Comparison of ENCODE assay signal across 1 cellular context in genomic region chr3:157064402-157064801, GRCh38.
TF ChIP-seq lines count a peak whose summit lies in the region.

No MANE protein-coding gene starts in this region.

TF ChIP-seq in GM12878, 131 proteins besides CTCF, POLR2A, EP300 and RAD21 (continued from another document and continues in another):
- TF ChIP-seq, protein P1, sequence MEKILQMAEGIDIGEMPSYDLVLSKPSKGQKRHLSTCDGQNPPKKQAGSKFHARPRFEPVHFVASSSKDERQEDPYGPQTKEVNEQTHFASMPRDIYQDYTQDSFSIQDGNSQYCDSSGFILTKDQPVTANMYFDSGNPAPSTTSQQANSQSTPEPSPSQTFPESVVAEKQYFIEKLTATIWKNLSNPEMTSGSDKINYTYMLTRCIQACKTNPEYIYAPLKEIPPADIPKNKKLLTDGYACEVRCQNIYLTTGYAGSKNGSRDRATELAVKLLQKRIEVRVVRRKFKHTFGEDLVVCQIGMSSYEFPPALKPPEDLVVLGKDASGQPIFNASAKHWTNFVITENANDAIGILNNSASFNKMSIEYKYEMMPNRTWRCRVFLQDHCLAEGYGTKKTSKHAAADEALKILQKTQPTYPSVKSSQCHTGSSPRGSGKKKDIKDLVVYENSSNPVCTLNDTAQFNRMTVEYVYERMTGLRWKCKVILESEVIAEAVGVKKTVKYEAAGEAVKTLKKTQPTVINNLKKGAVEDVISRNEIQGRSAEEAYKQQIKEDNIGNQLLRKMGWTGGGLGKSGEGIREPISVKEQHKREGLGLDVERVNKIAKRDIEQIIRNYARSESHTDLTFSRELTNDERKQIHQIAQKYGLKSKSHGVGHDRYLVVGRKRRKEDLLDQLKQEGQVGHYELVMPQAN (conservative IDR thresholded peaks at IDR 0.05) = no peak
- no peak for TF ChIP-seq ETV6 (conservative IDR thresholded peaks at IDR 0.05 in 1 of 2, IDR thresholded peaks at IDR 0.05 in 1 of 2; ENCODE audit: borderline replicate concordance in 1 of 2, low read depth in 1 of 2)
- TF ChIP-seq, protein P2, sequence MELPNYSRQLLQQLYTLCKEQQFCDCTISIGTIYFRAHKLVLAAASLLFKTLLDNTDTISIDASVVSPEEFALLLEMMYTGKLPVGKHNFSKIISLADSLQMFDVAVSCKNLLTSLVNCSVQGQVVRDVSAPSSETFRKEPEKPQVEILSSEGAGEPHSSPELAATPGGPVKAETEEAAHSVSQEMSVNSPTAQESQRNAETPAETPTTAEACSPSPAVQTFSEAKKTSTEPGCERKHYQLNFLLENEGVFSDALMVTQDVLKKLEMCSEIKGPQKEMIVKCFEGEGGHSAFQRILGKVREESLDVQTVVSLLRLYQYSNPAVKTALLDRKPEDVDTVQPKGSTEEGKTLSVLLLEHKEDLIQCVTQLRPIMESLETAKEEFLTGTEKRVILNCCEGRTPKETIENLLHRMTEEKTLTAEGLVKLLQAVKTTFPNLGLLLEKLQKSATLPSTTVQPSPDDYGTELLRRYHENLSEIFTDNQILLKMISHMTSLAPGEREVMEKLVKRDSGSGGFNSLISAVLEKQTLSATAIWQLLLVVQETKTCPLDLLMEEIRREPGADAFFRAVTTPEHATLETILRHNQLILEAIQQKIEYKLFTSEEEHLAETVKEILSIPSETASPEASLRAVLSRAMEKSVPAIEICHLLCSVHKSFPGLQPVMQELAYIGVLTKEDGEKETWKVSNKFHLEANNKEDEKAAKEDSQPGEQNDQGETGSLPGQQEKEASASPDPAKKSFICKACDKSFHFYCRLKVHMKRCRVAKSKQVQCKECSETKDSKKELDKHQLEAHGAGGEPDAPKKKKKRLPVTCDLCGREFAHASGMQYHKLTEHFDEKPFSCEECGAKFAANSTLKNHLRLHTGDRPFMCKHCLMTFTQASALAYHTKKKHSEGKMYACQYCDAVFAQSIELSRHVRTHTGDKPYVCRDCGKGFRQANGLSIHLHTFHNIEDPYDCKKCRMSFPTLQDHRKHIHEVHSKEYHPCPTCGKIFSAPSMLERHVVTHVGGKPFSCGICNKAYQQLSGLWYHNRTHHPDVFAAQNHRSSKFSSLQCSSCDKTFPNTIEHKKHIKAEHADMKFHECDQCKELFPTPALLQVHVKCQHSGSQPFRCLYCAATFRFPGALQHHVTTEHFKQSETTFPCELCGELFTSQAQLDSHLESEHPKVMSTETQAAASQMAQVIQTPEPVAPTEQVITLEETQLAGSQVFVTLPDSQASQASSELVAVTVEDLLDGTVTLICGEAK (IDR thresholded peaks at IDR 0.05; ENCODE audit: borderline replicate concordance) = no peak
- TF ChIP-seq JUND (IDR thresholded peaks at IDR 0.05; ENCODE audit: low read depth, low read length) = no peak
- TF ChIP-seq CHD1 (IDR thresholded peaks at IDR 0.05; ENCODE audit: low read depth, low read length) = no peak
- no peak for TF ChIP-seq ZSCAN29 (IDR thresholded peaks at IDR 0.05)
- TF ChIP-seq ZNF24 (IDR thresholded peaks at IDR 0.05) = 0 out of 2 replicates have a peak, but pooled peaks have one; percentile 20
- 0 out of 2 replicates have a peak, but pooled peaks have one; percentile 28 for TF ChIP-seq BCL11A (IDR thresholded peaks at IDR 0.05; ENCODE audit: low read depth, low read length)
- no peak for TF ChIP-seq MAX (IDR thresholded peaks at IDR 0.05; ENCODE audit: low read depth, low read length)
- TF ChIP-seq NBN (IDR thresholded peaks at IDR 0.05) = 0 out of 2 replicates have a peak, but pooled peaks have one; percentile 34
- no peak for TF ChIP-seq JUNB (IDR thresholded peaks at IDR 0.05)
- TF ChIP-seq, protein P3, sequence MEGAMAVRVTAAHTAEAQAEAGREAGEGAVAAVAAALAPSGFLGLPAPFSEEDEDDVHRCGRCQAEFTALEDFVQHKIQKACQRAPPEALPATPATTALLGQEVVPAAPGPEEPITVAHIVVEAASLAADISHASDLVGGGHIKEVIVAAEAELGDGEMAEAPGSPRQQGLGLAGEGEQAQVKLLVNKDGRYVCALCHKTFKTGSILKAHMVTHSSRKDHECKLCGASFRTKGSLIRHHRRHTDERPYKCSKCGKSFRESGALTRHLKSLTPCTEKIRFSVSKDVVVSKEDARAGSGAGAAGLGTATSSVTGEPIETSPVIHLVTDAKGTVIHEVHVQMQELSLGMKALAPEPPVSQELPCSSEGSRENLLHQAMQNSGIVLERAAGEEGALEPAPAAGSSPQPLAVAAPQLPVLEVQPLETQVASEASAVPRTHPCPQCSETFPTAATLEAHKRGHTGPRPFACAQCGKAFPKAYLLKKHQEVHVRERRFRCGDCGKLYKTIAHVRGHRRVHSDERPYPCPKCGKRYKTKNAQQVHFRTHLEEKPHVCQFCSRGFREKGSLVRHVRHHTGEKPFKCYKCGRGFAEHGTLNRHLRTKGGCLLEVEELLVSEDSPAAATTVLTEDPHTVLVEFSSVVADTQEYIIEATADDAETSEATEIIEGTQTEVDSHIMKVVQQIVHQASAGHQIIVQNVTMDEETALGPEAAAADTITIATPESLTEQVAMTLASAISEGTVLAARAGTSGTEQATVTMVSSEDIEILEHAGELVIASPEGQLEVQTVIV (IDR thresholded peaks at IDR 0.05; ENCODE audit: borderline replicate concordance, partially characterized antibody) = no peak
- no peak for TF ChIP-seq TARDBP (IDR thresholded peaks at IDR 0.05; ENCODE audit: borderline replicate concordance)
- no peak for TF ChIP-seq YBX1 (IDR thresholded peaks at IDR 0.05)
- TF ChIP-seq RELB (IDR thresholded peaks at IDR 0.05; ENCODE audit: low read depth) = peak; percentile 93
- TF ChIP-seq HDAC6 (IDR thresholded peaks at IDR 0.05; ENCODE audit: unreplicated experiment) = no peak
- TF ChIP-seq, protein P4, sequence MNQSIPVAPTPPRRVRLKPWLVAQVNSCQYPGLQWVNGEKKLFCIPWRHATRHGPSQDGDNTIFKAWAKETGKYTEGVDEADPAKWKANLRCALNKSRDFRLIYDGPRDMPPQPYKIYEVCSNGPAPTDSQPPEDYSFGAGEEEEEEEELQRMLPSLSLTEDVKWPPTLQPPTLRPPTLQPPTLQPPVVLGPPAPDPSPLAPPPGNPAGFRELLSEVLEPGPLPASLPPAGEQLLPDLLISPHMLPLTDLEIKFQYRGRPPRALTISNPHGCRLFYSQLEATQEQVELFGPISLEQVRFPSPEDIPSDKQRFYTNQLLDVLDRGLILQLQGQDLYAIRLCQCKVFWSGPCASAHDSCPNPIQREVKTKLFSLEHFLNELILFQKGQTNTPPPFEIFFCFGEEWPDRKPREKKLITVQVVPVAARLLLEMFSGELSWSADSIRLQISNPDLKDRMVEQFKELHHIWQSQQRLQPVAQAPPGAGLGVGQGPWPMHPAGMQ (IDR thresholded peaks at IDR 0.05; ENCODE audit: borderline replicate concordance) = no peak
- no peak for TF ChIP-seq ZNF207 (IDR thresholded peaks at IDR 0.05; ENCODE audit: borderline replicate concordance)
- no peak for TF ChIP-seq ZBTB33 (IDR thresholded peaks at IDR 0.05)
- TF ChIP-seq ATF2 (IDR thresholded peaks at IDR 0.05; ENCODE audit: low read length) = no peak
- TF ChIP-seq, protein P5, sequence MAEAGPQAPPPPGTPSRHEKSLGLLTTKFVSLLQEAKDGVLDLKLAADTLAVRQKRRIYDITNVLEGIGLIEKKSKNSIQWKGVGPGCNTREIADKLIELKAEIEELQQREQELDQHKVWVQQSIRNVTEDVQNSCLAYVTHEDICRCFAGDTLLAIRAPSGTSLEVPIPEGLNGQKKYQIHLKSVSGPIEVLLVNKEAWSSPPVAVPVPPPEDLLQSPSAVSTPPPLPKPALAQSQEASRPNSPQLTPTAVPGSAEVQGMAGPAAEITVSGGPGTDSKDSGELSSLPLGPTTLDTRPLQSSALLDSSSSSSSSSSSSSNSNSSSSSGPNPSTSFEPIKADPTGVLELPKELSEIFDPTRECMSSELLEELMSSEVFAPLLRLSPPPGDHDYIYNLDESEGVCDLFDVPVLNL (IDR thresholded peaks at IDR 0.05; ENCODE audit: low read depth, low read length) = no peak
- no peak for TF ChIP-seq NR2C2 (IDR thresholded peaks at IDR 0.05; ENCODE audit: borderline replicate concordance, control insufficient read depth, insufficient read length, low read depth)
- TF ChIP-seq IKZF2 (IDR thresholded peaks at IDR 0.05) = peak; percentile 95 to 96
- no peak for TF ChIP-seq SMAD1 (IDR thresholded peaks at IDR 0.05; ENCODE audit: low read depth, partially characterized antibody)
- TF ChIP-seq PAX8 (IDR thresholded peaks at IDR 0.05) = no peak
- no peak for TF ChIP-seq RELA (IDR thresholded peaks at IDR 0.05; ENCODE audit: borderline replicate concordance, partially characterized antibody)
- no peak for TF ChIP-seq KAT2A (conservative IDR thresholded peaks at IDR 0.05; ENCODE audit: control insufficient read depth, low read depth, low read length)
- TF ChIP-seq, protein P6, sequence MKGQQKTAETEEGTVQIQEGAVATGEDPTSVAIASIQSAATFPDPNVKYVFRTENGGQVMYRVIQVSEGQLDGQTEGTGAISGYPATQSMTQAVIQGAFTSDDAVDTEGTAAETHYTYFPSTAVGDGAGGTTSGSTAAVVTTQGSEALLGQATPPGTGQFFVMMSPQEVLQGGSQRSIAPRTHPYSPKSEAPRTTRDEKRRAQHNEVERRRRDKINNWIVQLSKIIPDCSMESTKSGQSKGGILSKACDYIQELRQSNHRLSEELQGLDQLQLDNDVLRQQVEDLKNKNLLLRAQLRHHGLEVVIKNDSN (IDR thresholded peaks at IDR 0.05; ENCODE audit: borderline replicate concordance, extremely low read length, insufficient read depth, low read depth, low read length) = peak; percentile 37
- no peak for TF ChIP-seq NFXL1 (IDR thresholded peaks at IDR 0.05; ENCODE audit: borderline replicate concordance)
- TF ChIP-seq PRDM15 (CRISPR knock-in tag; IDR thresholded peaks at IDR 0.05) = no peak
- TF ChIP-seq BACH1 (IDR thresholded peaks at IDR 0.05; ENCODE audit: borderline replicate concordance) = peak; percentile 53; the same call in 1 of the 2 replicates
